In the genomic region with DNA sequence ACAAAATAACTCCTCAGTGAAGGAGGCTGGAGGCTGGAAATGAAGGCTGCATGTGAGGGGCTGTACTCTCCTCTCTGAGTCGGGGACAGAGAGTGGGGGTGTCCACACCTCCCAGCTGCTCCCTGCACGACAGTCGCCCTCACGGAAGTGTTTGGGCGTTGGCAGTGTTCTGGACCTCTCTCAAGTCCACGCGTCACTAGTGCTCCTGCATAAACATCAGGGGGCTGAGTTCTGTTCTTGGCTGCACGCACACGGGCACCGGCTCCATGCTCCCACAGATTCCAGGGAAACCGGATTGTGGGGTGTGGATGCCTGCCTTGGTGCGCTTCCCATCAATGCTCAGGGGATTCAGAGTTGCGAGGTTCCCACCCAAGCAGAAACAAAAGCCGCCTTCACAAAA, we compare ENCODE assay signal across 15 cellular contexts. TPM values are rescaled to one million over a fixed set of nuclear protein-coding genes. Genes with fewer than 3 reads are reported as not detected.
DNase-seq lines count a peak whose midpoint lies in the region; ATAC-seq and TF ChIP-seq lines count a peak whose summit lies in the region.
"Had no signal": no experiment of that assay in that cellular context is flagged by ENCODE, and none has a peak within 500 bp of the region (broad histone marks: within the 10 kb centered on the region; RNA-seq: fewer than 3 reads in every experiment).

No MANE protein-coding gene starts in this region.

- H2BK20ac ChIP-seq in IMR-90 (ENCODE audit: low read depth, low read length) = no peak overlapping the region

- BruUV-seq in IMR-90 (replicated peaks; lab: Mats Ljungman, UMichigan) = no TSS peak

- TF ChIP-seq CTCF in right atrium auricular region (IDR thresholded peaks at IDR 0.05) (no peak), IMR-90 (conservative IDR thresholded peaks at IDR 0.05; ENCODE audit: low read depth, low read length) (no peak)

- WGBS in IMR-90 (ENCODE audit: extremely low coverage in 2 of 2, insufficient read length in 1 of 2), 2 experiments = 60% methylated on average over 1 of the region's 14 CpGs; no CpG with 5 or more reads in 1 of the 2 experiments

- no peak overlapping the region for H2BK15ac ChIP-seq in IMR-90 (ENCODE audit: low read depth, low read length)

- intact Hi-C loops in Right ventricle myocardium inferior (cut with DNase I) = no loop called here
- intact Hi-C loops in IMR-90 (cut with micrococcal nuclease) = no loop called here
- intact Hi-C loops in left ventricle myocardium superior (cut with micrococcal nuclease) = no loop called here
- intact Hi-C loops in sciatic nerve (cut with DNase I) = no loop called here

- H2BK120ac ChIP-seq in IMR-90 (ENCODE audit: low read depth, low read length) = no peak overlapping the region

- H3K27ac ChIP-seq in right atrium auricular region (no peak overlapping the region), IMR-90 (ENCODE audit: insufficient read depth, low read length) (no peak overlapping the region)
- H3K27ac ChIP-seq: C4-2B had no signal

- H3K9me1 ChIP-seq in IMR-90 (ENCODE audit: insufficient read depth, low read length) = no peaks in the 10 kb centered on the region

- H3K27me3 ChIP-seq in right atrium auricular region (no peaks in the 10 kb centered on the region), IMR-90 (ENCODE audit: control insufficient read depth, insufficient read depth, low read length) (peaks cover 27% of the 10 kb centered on the region)

- in situ Hi-C loops in IMR-90 (cut with MboI; ENCODE audit: low sequenced_read_pairs) = no loop called here

- H3K4ac ChIP-seq in IMR-90 (ENCODE audit: low read depth, low read length) = no peak overlapping the region

- H3K36me3 Mint-ChIP-seq in immature natural killer cell = no peaks in the 10 kb centered on the region
- H3K36me3 Mint-ChIP-seq: CD4-positive, alpha-beta memory T cell had no signal

- dilution Hi-C loops in IMR-90 (cut with HindIII; ENCODE audit: low sequenced_read_pairs, unreplicated experiment) = no loop called here

- ATAC-seq in Right ventricle myocardium inferior = peak; percentile 54
- ATAC-seq in IMR-90 (ENCODE audit: low read depth) = no peak
- ATAC-seq in left ventricle myocardium superior = peak; percentile 45
- peak; percentile 72 for ATAC-seq in sciatic nerve
- ATAC-seq: GM12878, GM23338 had no signal

- H3K56ac ChIP-seq in IMR-90 (ENCODE audit: extremely low read depth, insufficient read depth, low read length) = no peak overlapping the region

- no peak overlapping the region for H2BK5ac ChIP-seq in IMR-90 (ENCODE audit: low read depth, low read length, poor library complexity, severe bottlenecking)

- H3K4me3 Mint-ChIP-seq in immature natural killer cell = no peak overlapping the region
- H3K4me3 Mint-ChIP-seq: CD4-positive, alpha-beta memory T cell; GM23338; H9 had no signal

- H3K27ac Mint-ChIP-seq in immature natural killer cell = no peak overlapping the region
- H3K27ac Mint-ChIP-seq: CD4-positive, alpha-beta memory T cell; GM23338; H9 had no signal

- no peak overlapping the region for H4K8ac ChIP-seq in IMR-90 (ENCODE audit: low read depth in 2 of 2, low read length in 2 of 2)

- H3K4me1 ChIP-seq in right atrium auricular region (no peaks in the 10 kb centered on the region), IMR-90 (ENCODE audit: control insufficient read depth, insufficient read depth, low read length) (no peaks in the 10 kb centered on the region)

- CTCF ChIA-PET in IMR-90 (lab: Yijun Ruan, JAX) = no interaction called here

- H3K4me1 Mint-ChIP-seq in immature natural killer cell = no peaks in the 10 kb centered on the region
- H3K4me1 Mint-ChIP-seq: CD4-positive, alpha-beta memory T cell had no signal

- POLR2A ChIA-PET in IMR-90 (lab: Charles Lee; ENCODE audit: unreplicated experiment) = no interaction called here

- no peak overlapping the region for H2AFZ ChIP-seq in IMR-90 (replicated peaks; ENCODE audit: low read length, poor library complexity)
- H2AFZ ChIP-seq: GM23338 had no signal

- peak overlapping the region; percentile 25 for H2AK9ac ChIP-seq in IMR-90 (replicated peaks; ENCODE audit: low read depth, low read length, poor library complexity)

- no peak overlapping the region for H3K14ac ChIP-seq in IMR-90 (replicated peaks; ENCODE audit: low read depth, low read length)

- H3K23ac ChIP-seq in IMR-90 (ENCODE audit: low read depth, low read length) = no peak overlapping the region

- H3K36me3 ChIP-seq in right atrium auricular region = no peaks in the 10 kb centered on the region
- H3K36me3 ChIP-seq in IMR-90 (ENCODE audit: control insufficient read depth, insufficient read depth, low read length) = no peaks in the 10 kb centered on the region

- H3K18ac ChIP-seq in IMR-90 (ENCODE audit: low read depth, low read length) = no peak overlapping the region

- H3K4me3 ChIP-seq in right atrium auricular region (no peak overlapping the region), IMR-90 (ENCODE audit: insufficient read depth, low read depth, low read length) (no peak overlapping the region)
- H3K4me3 ChIP-seq: GM12878, GM23338 had no signal

- no peak overlapping the region for H4K5ac ChIP-seq in IMR-90 (ENCODE audit: low read depth, low read length)

- H3K79me1 ChIP-seq in IMR-90 (ENCODE audit: low read depth in 1 of 2, low read length in 2 of 2) = no peaks in the 10 kb centered on the region

- H2AK5ac ChIP-seq in IMR-90 (ENCODE audit: low read depth, low read length) = no peak overlapping the region

- DNase-seq in Right ventricle myocardium inferior (ENCODE audit: missing footprints) (no peak), right atrium auricular region (ENCODE audit: low spot score) (no peak), IMR-90 (no peak), left ventricle myocardium superior (no peak), sciatic nerve (ENCODE audit: low spot score) (peak; percentile 37), HUDEP-2 (lab: John Stamatoyannopoulos, UW; ENCODE audit: unreplicated experiment in 76 of 76) (no peak), NCI-H524 treated with DMSO at 0.1 percent for 48 hours (lab: John Stamatoyannopoulos, UW) (no peak), immature natural killer cell (no peak)
- DNase-seq: ACHN; CD4-positive, alpha-beta memory T cell; DMS79; H9 had no signal

- H3K27me3 Mint-ChIP-seq in immature natural killer cell (ENCODE audit: low read depth in 3 of 3) = peaks cover 0 to 4% (median 2%) of the 10 kb centered on the region in 3 donors

- H3K9me3 ChIP-seq in right atrium auricular region = no peaks in the 10 kb centered on the region
- no peaks in the 10 kb centered on the region for H3K9me3 ChIP-seq in IMR-90 (ENCODE audit: control insufficient read depth, insufficient read depth, low read length)

- no peak for TF ChIP-seq RAD21 in IMR-90 (IDR thresholded peaks at IDR 0.05; ENCODE audit: low read length)

- H4K20me1 ChIP-seq in IMR-90 (ENCODE audit: insufficient read depth, low read length) = no peaks in the 10 kb centered on the region

- H4K91ac ChIP-seq in IMR-90 (ENCODE audit: insufficient read depth, low read depth, low read length) = no peak overlapping the region

- H3K9me3 Mint-ChIP-seq in immature natural killer cell = no peaks in the 10 kb centered on the region
- H3K9me3 Mint-ChIP-seq: GM23338, H9 had no signal

- no peak for TF ChIP-seq POLR2A in IMR-90 (IDR thresholded peaks at IDR 0.05; ENCODE audit: low read depth, low read length)

- H3K9ac ChIP-seq in IMR-90 (ENCODE audit: low read depth, low read length) = no peak overlapping the region

- H3K4me2 ChIP-seq in IMR-90 (ENCODE audit: low read depth, low read length) = no peak overlapping the region
- H3K4me2 ChIP-seq: GM23338 had no signal

TF ChIP-seq in IMR-90, 13 proteins besides CTCF, POLR2A, EP300 and RAD21:
- TF ChIP-seq CEBPB (IDR thresholded peaks at IDR 0.05; ENCODE audit: low read depth, low read length) (no peak), MXI1 (IDR thresholded peaks at IDR 0.05; ENCODE audit: borderline replicate concordance, low read depth, low read length) (no peak), BHLHE40 (IDR thresholded peaks at IDR 0.05; ENCODE audit: low read depth, low read length) (no peak)

RNA-seq across cellular contexts. Expression of a gene that starts 7.4 kb away (rescaled TPM):
- total RNA-seq in Right ventricle myocardium inferior (not detected), right atrium auricular region (1 to 10 TPM in 1 of 2 donors, not detected in 1; 1.0 TPM), IMR-90 (2012; rRNA removed) (under 0.01 TPM in 2 replicates), left ventricle myocardium superior (not detected), sciatic nerve (3.0 TPM)
- polyA plus RNA-seq in IMR-90 (2012; rRNA removed) (0.06 and 0.15 TPM in 2 replicates), immature natural killer cell (not detected)
- polyA plus RNA-seq in IMR-90 (2012; cell fraction: cytosol; rRNA removed) = 0.08 and 0.41 TPM in 2 replicates
- polyA plus RNA-seq in IMR-90 (2012; cell fraction: nucleus; rRNA removed; ENCODE audit: low replicate concordance) = 0.05 and 0.60 TPM in 2 replicates
- total RNA-seq: CD4-positive, alpha-beta memory T cell had no signal
- polyA plus RNA-seq: CD4-positive, alpha-beta memory T cell had no signal
